In genomic region chr1:112849425-112849966, GRCh38 we compare ENCODE assay signal across 8 cellular contexts.
A peak's percentile ranks its signal among the peaks of the same experiment; 100 is the strongest.
DNase-seq lines count a peak whose midpoint lies in the region; ATAC-seq and TF ChIP-seq lines count a peak whose summit lies in the region.

No MANE protein-coding gene starts in this region.

- no peaks in the 10 kb centered on the region for H3K27me3 ChIP-seq in ovary

- CTCF ChIA-PET in activated CD8-positive, alpha-beta T cell treated with anti-CD3 and anti-CD28 coated beads, Interleukin-2, amount 10 ng/mL, durations not matched to agents 7 days and 5 days (lab: Charles Lee) = no interaction called here

- peak in 1 of 2 donors; percentile 30 for ATAC-seq in activated T-cell treated with anti-CD3 and anti-CD28 coated beads, Interleukin-2, amount 50 U/mL, for 72 hours (replicated peaks in 1 of 2)
- ATAC-seq in activated CD8-positive, alpha-beta T cell treated with anti-CD3 and anti-CD28 coated beads, Interleukin-2, amount 10 ng/mL, durations not matched to agents 7 days and 5 days = peak; percentile 49

- TF ChIP-seq CTCF in ovary (IDR thresholded peaks at IDR 0.05) = no peak

- TF ChIP-seq POLR2A in ovary (IDR thresholded peaks at IDR 0.05) = no peak

- no peak overlapping the region for H3K27ac Mint-ChIP-seq in activated T-cell treated with anti-CD3 and anti-CD28 coated beads, Interleukin-2, amount 50 U/mL, for 72 hours
- H3K27ac Mint-ChIP-seq in activated CD8-positive, alpha-beta T cell treated with anti-CD3 and anti-CD28 coated beads, Interleukin-2, amount 10 ng/mL, durations not matched to agents 7 days and 5 days = no peak overlapping the region

- H3K9me3 ChIP-seq in ovary = no peaks in the 10 kb centered on the region

- POLR2A ChIA-PET in activated CD8-positive, alpha-beta T cell treated with anti-CD3 and anti-CD28 coated beads, Interleukin-2, amount 10 ng/mL, durations not matched to agents 7 days and 5 days (lab: Charles Lee) = no interaction called here

- no peaks in the 10 kb centered on the region for H3K9me3 Mint-ChIP-seq in activated T-cell treated with anti-CD3 and anti-CD28 coated beads, Interleukin-2, amount 50 U/mL, for 72 hours
- no peaks in the 10 kb centered on the region for H3K9me3 Mint-ChIP-seq in activated CD8-positive, alpha-beta T cell treated with anti-CD3 and anti-CD28 coated beads, Interleukin-2, amount 10 ng/mL, durations not matched to agents 7 days and 5 days (ENCODE audit: insufficient read depth)

- H3K27ac ChIP-seq in ovary = no peak overlapping the region

- DNase-seq in activated T-cell treated with anti-CD3 and anti-CD28 coated beads, Interleukin-2, amount 50 U/mL, for 72 hours = peak in 1 of 2 donors; percentile 5
- no peak for DNase-seq in activated T-cell treated with anti-CD3 and anti-CD28 coated beads for 4 hours
- DNase-seq in activated CD8-positive, alpha-beta T cell treated with anti-CD3 and anti-CD28 coated beads, Interleukin-2, amount 10 ng/mL, durations not matched to agents 7 days and 5 days = no peak
- DNase-seq in germinal center (ENCODE audit: low spot score) = peak; percentile 8
- peak in 2 of 5 donors; percentile 16 to 33 for DNase-seq in ovary
- DNase-seq in SHP77 (lab: John Stamatoyannopoulos, UW) = no peak
- DNase-seq in stimulated activated CD4-positive, alpha-beta T cell treated with anti-CD3 and anti-CD28 coated beads, Interleukin-2, amount 100 ng/mL, for 48 hours = no peak
- no peak for DNase-seq in NCI-H1048 (lab: John Stamatoyannopoulos, UW)

- H3K27me3 Mint-ChIP-seq in activated T-cell treated with anti-CD3 and anti-CD28 coated beads, Interleukin-2, amount 50 U/mL, for 72 hours (ENCODE audit: low read depth) = peaks cover 31% of the 10 kb centered on the region
- peaks cover 43% of the 10 kb centered on the region for H3K27me3 Mint-ChIP-seq in activated CD8-positive, alpha-beta T cell treated with anti-CD3 and anti-CD28 coated beads, Interleukin-2, amount 10 ng/mL, durations not matched to agents 7 days and 5 days (ENCODE audit: low read depth)

- H3K36me3 Mint-ChIP-seq in activated T-cell treated with anti-CD3 and anti-CD28 coated beads, Interleukin-2, amount 50 U/mL, for 72 hours (ENCODE audit: insufficient read depth in 2 of 2) = no peaks in the 10 kb centered on the region
- no peaks in the 10 kb centered on the region for H3K36me3 Mint-ChIP-seq in activated CD8-positive, alpha-beta T cell treated with anti-CD3 and anti-CD28 coated beads, Interleukin-2, amount 10 ng/mL, durations not matched to agents 7 days and 5 days (ENCODE audit: low read depth)

- intact Hi-C loops in ovary (cut with DNase I) = no loop called here

- H3K4me1 ChIP-seq in ovary (ENCODE audit: insufficient read depth) = peaks cover 6% of the 10 kb centered on the region

- H3K4me3 ChIP-seq in ovary = peak overlapping the region; percentile 16

- H3K4me3 Mint-ChIP-seq in activated T-cell treated with anti-CD3 and anti-CD28 coated beads, Interleukin-2, amount 50 U/mL, for 72 hours = peak overlapping the region; percentile 68 to 74
- peak overlapping the region; percentile 22 for H3K4me3 Mint-ChIP-seq in activated CD8-positive, alpha-beta T cell treated with anti-CD3 and anti-CD28 coated beads, Interleukin-2, amount 10 ng/mL, durations not matched to agents 7 days and 5 days

- H3K36me3 ChIP-seq in ovary = no peaks in the 10 kb centered on the region

- TF ChIP-seq EP300 in ovary (IDR thresholded peaks at IDR 0.05) = no peak

- H3K4me1 Mint-ChIP-seq in activated T-cell treated with anti-CD3 and anti-CD28 coated beads, Interleukin-2, amount 50 U/mL, for 72 hours (ENCODE audit: low read depth) = peaks cover 12% of the 10 kb centered on the region
- H3K4me1 Mint-ChIP-seq in activated CD8-positive, alpha-beta T cell treated with anti-CD3 and anti-CD28 coated beads, Interleukin-2, amount 10 ng/mL, durations not matched to agents 7 days and 5 days (ENCODE audit: low read depth) = peaks cover 7% of the 10 kb centered on the region

- WGBS in ovary, 3 donors = 1% methylated on average over 24 to 53 of the region's 53 CpGs
